Comparison of ENCODE assay signal across 2 cellular contexts in genomic region chr1:226210571-226211176, GRCh38.
TF ChIP-seq lines count a peak whose summit lies in the region.

No MANE protein-coding gene starts in this region.

TF ChIP-seq in HepG2, 621 proteins besides CTCF, POLR2A, EP300 and RAD21:
- TF ChIP-seq ZNF629 (CRISPR knock-in tag; conservative IDR thresholded peaks at IDR 0.05) = peak; percentile 25; the same call in 1 of the 2 replicates
- no peak for TF ChIP-seq ZNF598 (CRISPR knock-in tag; IDR thresholded peaks at IDR 0.05; ENCODE audit: borderline replicate concordance)
- no peak for TF ChIP-seq ZNF784 (CRISPR knock-in tag; IDR thresholded peaks at IDR 0.05; ENCODE audit: borderline replicate concordance)

TF ChIP-seq in WTC11, 78 proteins besides CTCF, POLR2A, EP300 and RAD21:
- TF ChIP-seq FOXP4 (CRISPR knock-in tag; IDR thresholded peaks at IDR 0.05) = peak; percentile 51; the same call in 1 of the 2 replicates
- TF ChIP-seq USF2 (CRISPR knock-in tag; IDR thresholded peaks at IDR 0.05) = peak; percentile 82
- peak; percentile 89 for TF ChIP-seq GTF2I (CRISPR knock-in tag; conservative IDR thresholded peaks at IDR 0.05)
- TF ChIP-seq, protein P1, sequence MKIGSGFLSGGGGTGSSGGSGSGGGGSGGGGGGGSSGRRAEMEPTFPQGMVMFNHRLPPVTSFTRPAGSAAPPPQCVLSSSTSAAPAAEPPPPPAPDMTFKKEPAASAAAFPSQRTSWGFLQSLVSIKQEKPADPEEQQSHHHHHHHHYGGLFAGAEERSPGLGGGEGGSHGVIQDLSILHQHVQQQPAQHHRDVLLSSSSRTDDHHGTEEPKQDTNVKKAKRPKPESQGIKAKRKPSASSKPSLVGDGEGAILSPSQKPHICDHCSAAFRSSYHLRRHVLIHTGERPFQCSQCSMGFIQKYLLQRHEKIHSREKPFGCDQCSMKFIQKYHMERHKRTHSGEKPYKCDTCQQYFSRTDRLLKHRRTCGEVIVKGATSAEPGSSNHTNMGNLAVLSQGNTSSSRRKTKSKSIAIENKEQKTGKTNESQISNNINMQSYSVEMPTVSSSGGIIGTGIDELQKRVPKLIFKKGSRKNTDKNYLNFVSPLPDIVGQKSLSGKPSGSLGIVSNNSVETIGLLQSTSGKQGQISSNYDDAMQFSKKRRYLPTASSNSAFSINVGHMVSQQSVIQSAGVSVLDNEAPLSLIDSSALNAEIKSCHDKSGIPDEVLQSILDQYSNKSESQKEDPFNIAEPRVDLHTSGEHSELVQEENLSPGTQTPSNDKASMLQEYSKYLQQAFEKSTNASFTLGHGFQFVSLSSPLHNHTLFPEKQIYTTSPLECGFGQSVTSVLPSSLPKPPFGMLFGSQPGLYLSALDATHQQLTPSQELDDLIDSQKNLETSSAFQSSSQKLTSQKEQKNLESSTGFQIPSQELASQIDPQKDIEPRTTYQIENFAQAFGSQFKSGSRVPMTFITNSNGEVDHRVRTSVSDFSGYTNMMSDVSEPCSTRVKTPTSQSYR (CRISPR knock-in tag; IDR thresholded peaks at IDR 0.05) = 0 out of 2 replicates have a peak, but pooled peaks have one; percentile 45
- no peak for TF ChIP-seq ZNF532 (CRISPR knock-in tag; IDR thresholded peaks at IDR 0.05; ENCODE audit: borderline replicate concordance)
- no peak for TF ChIP-seq ZNF396 (CRISPR knock-in tag; IDR thresholded peaks at IDR 0.05; ENCODE audit: borderline replicate concordance)
- peak; percentile 79 for TF ChIP-seq ETV6 (CRISPR knock-in tag; IDR thresholded peaks at IDR 0.05)
- TF ChIP-seq, protein P2, sequence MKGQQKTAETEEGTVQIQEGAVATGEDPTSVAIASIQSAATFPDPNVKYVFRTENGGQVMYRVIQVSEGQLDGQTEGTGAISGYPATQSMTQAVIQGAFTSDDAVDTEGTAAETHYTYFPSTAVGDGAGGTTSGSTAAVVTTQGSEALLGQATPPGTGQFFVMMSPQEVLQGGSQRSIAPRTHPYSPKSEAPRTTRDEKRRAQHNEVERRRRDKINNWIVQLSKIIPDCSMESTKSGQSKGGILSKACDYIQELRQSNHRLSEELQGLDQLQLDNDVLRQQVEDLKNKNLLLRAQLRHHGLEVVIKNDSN (CRISPR knock-in tag; IDR thresholded peaks at IDR 0.05) = peak; percentile 75
- TF ChIP-seq NR3C1 (CRISPR knock-in tag; conservative IDR thresholded peaks at IDR 0.05; ENCODE audit: low read depth) = no peak
- TF ChIP-seq MAX (CRISPR knock-in tag; IDR thresholded peaks at IDR 0.05) = peak; percentile 49
